Comparison of ENCODE assay signal across 8 cellular contexts in genomic region chr6:30344191-30344867, GRCh38. TPM values are rescaled to one million over a fixed set of nuclear protein-coding genes. Genes with fewer than 3 reads are reported as not detected.
DNase-seq lines count a peak whose midpoint lies in the region; ATAC-seq and TF ChIP-seq lines count a peak whose summit lies in the region.

No MANE protein-coding gene starts in this region.

- peaks cover 5% of the 10 kb centered on the region; the same call in 1 of the 2 replicates for H3K4me1 ChIP-seq in Panc1 (ENCODE audit: control insufficient read depth, insufficient read depth, low read length)
- peaks cover 0 to 15% (median 10%) of the 10 kb centered on the region in 4 donors for H3K4me1 ChIP-seq in sigmoid colon

- intact Hi-C loops in Panc1 (cut with micrococcal nuclease; ENCODE audit: unreplicated experiment) = no loop called here
- intact Hi-C loops in sigmoid colon (cut with DNase I) = loop anchor here (2.0 to 10.0 kb wide), 3 partner anchors 18 to 240 kb away; partner anchors contain the start of gene TRIM39

- no peaks in the 10 kb centered on the region for H3K27me3 ChIP-seq in Panc1 (ENCODE audit: control insufficient read depth, insufficient read depth, low read length)
- no peaks in the 10 kb centered on the region for H3K27me3 ChIP-seq in sigmoid colon

- peak overlapping the region; percentile 78 for H3K27ac ChIP-seq in Panc1 (ENCODE audit: low read length)
- peak overlapping the region; percentile 84 to 96 (median 94) for H3K27ac ChIP-seq in sigmoid colon

- POLR2A ChIA-PET in Panc1 (lab: Charles Lee) = no interaction called here

- peak overlapping the region; percentile 75 to 87 for H3K4me3 ChIP-seq in Panc1 (ENCODE audit: low read depth in 2 of 2, low read length in 2 of 2)
- H3K4me3 ChIP-seq in sigmoid colon = peak overlapping the region in 3 of 4 donors; percentile 80 to 92 (median 84)

- 53 to 67% methylated on average over 4 of the region's 4 CpGs for WGBS in sigmoid colon, 2 donors

- no peak for TF ChIP-seq POLR2A in sigmoid colon (IDR thresholded peaks at IDR 0.05)

- H3K36me3 ChIP-seq in Panc1 (ENCODE audit: control insufficient read depth, insufficient read depth, low read length) = no peaks in the 10 kb centered on the region
- H3K36me3 ChIP-seq in sigmoid colon = peaks cover 5 to 48% (median 20%) of the 10 kb centered on the region in 4 donors

- in situ Hi-C loops in Panc1 (cut with HindIII; ENCODE audit: low pct_unique_long_range_greater_than_20kb, low sequenced_read_pairs) = no loop called here

- DNase-seq in Panc1 (ENCODE audit: low read depth, low spot score) = no peak
- no peak for DNase-seq in sigmoid colon
- DNase-seq in activated CD4-positive, CD25-positive, alpha-beta regulatory T cell (lab: John Stamatoyannopoulos, UW) = no peak
- no peak for DNase-seq in SKM-1 (lab: John Stamatoyannopoulos, UW; ENCODE audit: unreplicated experiment)
- DNase-seq in midbrain (lab: John Stamatoyannopoulos, UW) = no peak
- DNase-seq in NCI-H1105 (lab: John Stamatoyannopoulos, UW) = no peak

- no TSS peak for BruUV-seq in Panc1 (replicated peaks; lab: Mats Ljungman, UMichigan)

- CTCF ChIA-PET in Panc1 (lab: Charles Lee) = no interaction called here

- TF ChIP-seq CTCF in Panc1 (IDR thresholded peaks at IDR 0.05) (no peak), sigmoid colon (IDR thresholded peaks at IDR 0.05) (no peak)

- TF ChIP-seq EP300 in sigmoid colon (IDR thresholded peaks at IDR 0.05) = no peak

- ATAC-seq in GM19438 (IDR thresholded peaks at IDR 0.05; ENCODE audit: low read depth, unreplicated experiment) = peak; percentile 21
- peak; percentile 2; the same call in 1 of the 2 replicates for ATAC-seq in Panc1
- peak; percentile 2 for ATAC-seq in esophagus mucosa

- no peaks in the 10 kb centered on the region for H3K9me3 ChIP-seq in Panc1 (ENCODE audit: control insufficient read depth, insufficient read depth, low read depth, low read length)
- H3K9me3 ChIP-seq in sigmoid colon = no peaks in the 10 kb centered on the region

RNA-seq across cellular contexts. Expression of gene RPP21, which starts 0.6 kb away (rescaled TPM):
- total RNA-seq in Panc1 (2021; ENCODE audit: unreplicated experiment) = 81.3 TPM
- 120 TPM for polyA plus RNA-seq in Panc1 (2012; ENCODE audit: insufficient read length)
- 46.0 TPM for total RNA-seq in esophagus mucosa
- 100 to 1,000 TPM; 134 to 150 (median 141) TPM for total RNA-seq in sigmoid colon
- 10 to 100 TPM; 74.7 to 86.8 (median 76.3) TPM for polyA plus RNA-seq in sigmoid colon

RNA-seq across cellular contexts. Expression of gene TRIM39, which starts 17.6 kb away (rescaled TPM):
- total RNA-seq in Panc1 (2021; ENCODE audit: unreplicated experiment) (13.4 TPM), esophagus mucosa (9.6 TPM), sigmoid colon (10 to 100 TPM; 11.9 to 23.2 (median 14.4) TPM)
- polyA plus RNA-seq in Panc1 (2012; ENCODE audit: insufficient read length) = 8.8 TPM
- 10 to 100 TPM in 1 of 3 donors, 1 to 10 TPM in 2; 5.1 to 11.2 (median 7.2) TPM for polyA plus RNA-seq in sigmoid colon
